35 cellular contexts compared by ENCODE assay signal in genomic region chr11:131172011-131172410, GRCh38.
"Had no signal": no experiment of that assay in that cellular context is flagged by ENCODE, and none has a peak within 500 bp of the region (broad histone marks: within the 10 kb centered on the region; RNA-seq: fewer than 3 reads in every experiment).

No MANE protein-coding gene starts in this region.

- H3K4me3 ChIP-seq: MG63 had no signal

- H3K27me3 ChIP-seq: MG63 had no signal

- H3K36me3 ChIP-seq: MG63 had no signal

- DNase-seq: Karpas-422, Kasumi-1, MG63, MM.1S, MV-4-11, NCI-H1048, NCI-H1092, NCI-H1092 treated with DMSO at 0.1 percent for 48 hours, NCI-H1105, NCI-H1105 treated with DMSO at 0.1 percent for 48 hours, NCI-H1417, NCI-H1417 treated with DMSO at 0.1 percent for 48 hours, NCI-H1436, NCI-H1436 treated with DMSO at 0.1 percent for 48 hours, NCI-H146, NCI-H1694, NCI-H1694 treated with DMSO at 0.1 percent for 48 hours, NCI-H187, NCI-H187 treated with DMSO at 0.1 percent for 48 hours, NCI-H1930, NCI-H2029, NCI-H2029 treated with DMSO at 0.1 percent for 48 hours, NCI-H2081, NCI-H2081 treated with DMSO at 0.1 percent for 48 hours, NCI-H2107, NCI-H2171, NCI-H2171 treated with DMSO at 0.1 percent for 48 hours, NCI-H2227 treated with DMSO at 0.1 percent for 48 hours, NCI-H226, NCI-H345, NCI-H446, NCI-H446 treated with DMSO at 0.1 percent for 48 hours, NCI-H510A, NCI-H510A treated with DMSO at 0.1 percent for 48 hours, NCI-H524 had no signal

- H3K9me3 ChIP-seq: MG63 had no signal
